In the genomic region with DNA sequence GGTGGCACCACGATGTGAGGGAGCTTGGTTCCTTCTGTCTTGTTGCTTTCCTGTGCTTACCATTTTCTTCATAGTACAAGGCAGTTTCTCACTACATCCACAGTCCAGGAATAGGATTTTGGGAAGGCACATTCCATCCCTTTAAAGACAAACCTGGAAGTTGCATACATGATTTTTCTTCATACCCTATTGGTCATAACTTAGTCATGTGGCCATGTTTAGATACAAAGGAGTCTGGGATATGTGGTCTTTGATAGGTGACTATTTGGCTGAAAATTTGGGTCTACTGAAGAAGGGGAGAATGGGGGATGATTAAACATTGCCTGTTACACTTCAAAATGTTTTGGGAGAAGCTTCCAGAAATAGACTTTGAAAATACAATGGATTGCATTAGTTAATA, we compare ENCODE assay signal across 12 cellular contexts. TPM values are rescaled to one million over a fixed set of nuclear protein-coding genes. Genes with fewer than 3 reads are reported as not detected.
DNase-seq lines count a peak whose midpoint lies in the region; ATAC-seq, FAIRE-seq and TF ChIP-seq lines count a peak whose summit lies in the region.
"Had no signal": no experiment of that assay in that cellular context is flagged by ENCODE, and none has a peak within 500 bp of the region (broad histone marks: within the 10 kb centered on the region; RNA-seq: fewer than 3 reads in every experiment).

No MANE protein-coding gene starts in this region.

- intact Hi-C loops in endothelial cell of umbilical vein (cut with micrococcal nuclease) (loop anchor here (5.0 to 10.0 kb wide), 4 partner anchors 64 to 389 kb away; no protein-coding TSS in a partner anchor), sciatic nerve (cut with DNase I) (no loop called here)

- H3K4me1 ChIP-seq in SK-N-SH (ENCODE audit: control insufficient read depth in 1 of 2, insufficient read depth in 2 of 2, low read depth in 1 of 2, low read length in 1 of 2) (peaks cover 21 to 24% of the 10 kb centered on the region in 2 experiments; a peak in 3 of 4 replicates), endothelial cell of umbilical vein (ENCODE audit: control insufficient read depth, extremely low read depth, insufficient read depth, low read length) (peaks cover 58% of the 10 kb centered on the region), smooth muscle cell (ENCODE audit: low read depth) (peaks cover 48% of the 10 kb centered on the region)

- no peaks in the 10 kb centered on the region for H3K9me3 Mint-ChIP-seq in activated naive CD4-positive, alpha-beta T cell treated with anti-CD3 and anti-CD28 coated beads, Interleukin-2, amount 50 U/mL, for 72 hours

- no peak for TF ChIP-seq CTCF in SK-N-SH (IDR thresholded peaks at IDR 0.05)
- no peak for TF ChIP-seq CTCF in endothelial cell of umbilical vein (IDR thresholded peaks at IDR 0.05; ENCODE audit: extremely low read depth in 1 of 2, insufficient read depth in 1 of 2, low read depth in 1 of 2, low read length in 2 of 2)
- TF ChIP-seq CTCF in smooth muscle cell (IDR thresholded peaks at IDR 0.05; ENCODE audit: borderline replicate concordance, insufficient read depth, poor library complexity, severe bottlenecking): no peak

- TF ChIP-seq POLR2A in endothelial cell of umbilical vein (IDR thresholded peaks at IDR 0.05; ENCODE audit: low read depth, low read length): no peak

- H3K4me2 ChIP-seq in SK-N-SH (no peak overlapping the region), endothelial cell of umbilical vein (ENCODE audit: insufficient read depth, low read length) (peak overlapping the region; percentile 47), smooth muscle cell (peak overlapping the region; percentile 75)

- H3K79me2 ChIP-seq in SK-N-SH (ENCODE audit: insufficient read depth): peaks cover 100% of the 10 kb centered on the region
- H3K79me2 ChIP-seq in endothelial cell of umbilical vein (ENCODE audit: control insufficient read depth, insufficient read depth, low read length): peaks cover 96% of the 10 kb centered on the region
- peaks cover 100% of the 10 kb centered on the region for H3K79me2 ChIP-seq in smooth muscle cell (ENCODE audit: low read depth)

- H3K36me3 ChIP-seq in SK-N-SH (replicated peaks in 1 of 2; ENCODE audit: control insufficient read depth in 1 of 2, insufficient read depth in 2 of 2, low read length in 1 of 2) (no peaks in the 10 kb centered on the region), endothelial cell of umbilical vein (ENCODE audit: control insufficient read depth in 2 of 2, extremely low read depth in 1 of 2, insufficient read depth in 2 of 2, low read length in 2 of 2) (no peaks in the 10 kb centered on the region), smooth muscle cell (ENCODE audit: low read depth) (no peaks in the 10 kb centered on the region)

- no peak for TF ChIP-seq RAD21 in SK-N-SH (IDR thresholded peaks at IDR 0.05; ENCODE audit: low read length)

- H3K9me3 ChIP-seq in SK-N-SH: no peaks in the 10 kb centered on the region
- no peaks in the 10 kb centered on the region for H3K9me3 ChIP-seq in endothelial cell of umbilical vein (replicated peaks; ENCODE audit: control insufficient read depth, insufficient read depth, low read length)
- no peaks in the 10 kb centered on the region for H3K9me3 ChIP-seq in smooth muscle cell (replicated peaks; ENCODE audit: low read depth)

- no peak for FAIRE-seq in endothelial cell of umbilical vein (lab: Jason Lieb, UNC)

- dilution Hi-C loops in endothelial cell of umbilical vein (cut with MboI; ENCODE audit: extremely low pct_ligation_motif_present, low sequenced_read_pairs): no loop called here

- peak overlapping the region; percentile 41 to 55 for H3K27ac Mint-ChIP-seq in activated naive CD4-positive, alpha-beta T cell treated with anti-CD3 and anti-CD28 coated beads, Interleukin-2, amount 50 U/mL, for 72 hours

- POLR2A ChIA-PET in SK-N-SH (lab: Yijun Ruan, JAX) (interaction anchor here (1.2 kb wide), 1 partner anchor 35 kb away, joined by 5 read pairs; no protein-coding TSS in a partner anchor), endothelial cell of umbilical vein (lab: Charles Lee) (no interaction called here)

- 59% methylated on average over 1 of the region's 1 CpG for WGBS in SK-N-SH (ENCODE audit: low lambda C conversion rate)
- WGBS in smooth muscle cell (ENCODE audit: low lambda C conversion rate): 61% methylated on average over 1 of the region's 1 CpG

- no peak for TF ChIP-seq EP300 in SK-N-SH (IDR thresholded peaks at IDR 0.05; ENCODE audit: borderline replicate concordance in 1 of 2, low read depth in 1 of 2, low read length in 1 of 2)

- no peak for DNase-seq in activated naive CD4-positive, alpha-beta T cell treated with anti-CD3 and anti-CD28 coated beads, Interleukin-2, amount 50 U/mL, for 72 hours (ENCODE audit: low spot score in 2 of 2)
- DNase-seq in activated naive CD4-positive, alpha-beta T cell treated with Interleukin-2 at 50 U/mL for 16 hours: no peak
- DNase-seq in SK-N-SH (no peak), endothelial cell of umbilical vein (ENCODE audit: low read depth, low spot score) (no peak), smooth muscle cell (lab: John Stamatoyannopoulos, UW; ENCODE audit: unreplicated experiment) (no peak), putamen (ENCODE audit: low spot score) (no peak), NCI-H2171 treated with DMSO at 0.1 percent for 48 hours (lab: John Stamatoyannopoulos, UW) (no peak), sciatic nerve (ENCODE audit: low spot score) (no peak)
- DNase-seq: activated CD8-positive, alpha-beta memory T cell treated with anti-CD3 and anti-CD28 coated beads, Interleukin-2, amount 50 U/mL, for 4 hours; mesendoderm; NCI-H510A treated with DMSO at 0.1 percent for 48 hours; retina had no signal

- no peak for ATAC-seq in activated naive CD4-positive, alpha-beta T cell treated with anti-CD3 and anti-CD28 coated beads, Interleukin-2, amount 50 U/mL, for 72 hours
- no peak for ATAC-seq in sciatic nerve

- H2AFZ ChIP-seq in SK-N-SH (ENCODE audit: low read depth): no peak overlapping the region
- H2AFZ ChIP-seq in endothelial cell of umbilical vein (ENCODE audit: low read depth, low read length): no peak overlapping the region
- no peak overlapping the region for H2AFZ ChIP-seq in smooth muscle cell (ENCODE audit: low read depth)

- H3K36me3 Mint-ChIP-seq in activated naive CD4-positive, alpha-beta T cell treated with anti-CD3 and anti-CD28 coated beads, Interleukin-2, amount 50 U/mL, for 72 hours: peaks cover 2 to 4% of the 10 kb centered on the region in 2 donors

- BruUV-seq in endothelial cell of umbilical vein (replicated peaks; lab: Mats Ljungman, UMichigan): no TSS peak

- no peaks in the 10 kb centered on the region for H3K9me2 ChIP-seq in SK-N-SH

- CTCF ChIA-PET in SK-N-SH (lab: Yijun Ruan, JAX) (interaction anchor here (1.5 kb wide), 1 partner anchor 9 kb away, joined by 3 read pairs; no protein-coding TSS in a partner anchor), endothelial cell of umbilical vein (lab: Charles Lee) (interaction anchor here (0.7 to 2.5 kb wide), 12 partner anchors 9 to 207 kb away, joined by 3 to 18 read pairs (median 4); partner anchors contain the start of gene VPS26C)

- H3K4me3 ChIP-seq in SK-N-SH (ENCODE audit: low read depth in 2 of 2, low read length in 1 of 2) (no peak overlapping the region), endothelial cell of umbilical vein (replicated peaks in 1 of 3; ENCODE audit: insufficient read depth in 1 of 3, low read depth in 1 of 3, low read length in 3 of 3) (no peak overlapping the region), smooth muscle cell (no peak overlapping the region)

- H3F3A ChIP-seq in SK-N-SH (replicated peaks; ENCODE audit: insufficient read depth): peaks cover 30% of the 10 kb centered on the region
- H3F3A ChIP-seq in smooth muscle cell (ENCODE audit: low read depth): peaks cover 13% of the 10 kb centered on the region

- H4K20me1 ChIP-seq in SK-N-SH (ENCODE audit: insufficient read depth) (peaks cover 100% of the 10 kb centered on the region), endothelial cell of umbilical vein (replicated peaks; ENCODE audit: control insufficient read depth, extremely low read depth, insufficient read depth, low read length) (no peaks in the 10 kb centered on the region), smooth muscle cell (ENCODE audit: low read depth) (peaks cover 100% of the 10 kb centered on the region)

- H3K27ac ChIP-seq in SK-N-SH (ENCODE audit: low read depth in 2 of 2, low read length in 1 of 2) (peak overlapping the region in 1 of 2 experiments; percentile 57; a peak in 2 of 4 replicates), endothelial cell of umbilical vein (ENCODE audit: insufficient read depth, low read depth, low read length) (peak overlapping the region; percentile 82), smooth muscle cell (ENCODE audit: low read depth) (peak overlapping the region; percentile 76)

- no peak overlapping the region for H3K9ac ChIP-seq in SK-N-SH
- no peak overlapping the region for H3K9ac ChIP-seq in endothelial cell of umbilical vein (replicated peaks; ENCODE audit: extremely low read depth, insufficient read depth, low read length)
- H3K9ac ChIP-seq in smooth muscle cell (ENCODE audit: low read depth): no peak overlapping the region

- H3K9me1 ChIP-seq in endothelial cell of umbilical vein (replicated peaks; ENCODE audit: control insufficient read depth, extremely low read depth, insufficient read depth, low read length): no peaks in the 10 kb centered on the region

- H3K27me3 ChIP-seq in SK-N-SH (ENCODE audit: insufficient read depth): no peaks in the 10 kb centered on the region
- H3K27me3 ChIP-seq in endothelial cell of umbilical vein (ENCODE audit: control insufficient read depth in 2 of 2, insufficient read depth in 2 of 2, low read length in 2 of 2): no peaks in the 10 kb centered on the region
- H3K27me3 ChIP-seq in smooth muscle cell (ENCODE audit: low read depth): no peaks in the 10 kb centered on the region

TF ChIP-seq in SK-N-SH, 30 proteins besides CTCF, POLR2A, EP300 and RAD21 (continues in another document):
- no peak for TF ChIP-seq ELF1 (IDR thresholded peaks at IDR 0.05)

RNA-seq across cellular contexts. Expression of gene DYRK1A, which starts 7.0 kb away (rescaled TPM):
- 10 to 100 TPM; 65.5 to 87.9 TPM for total RNA-seq in activated naive CD4-positive, alpha-beta T cell treated with anti-CD3 and anti-CD28 coated beads, Interleukin-2, amount 50 U/mL, for 72 hours
- polyA plus RNA-seq in SK-N-SH (2012; rRNA removed) (19.3 and 21.5 TPM in 2 replicates), endothelial cell of umbilical vein (53.7 and 56.5 TPM in 2 replicates), smooth muscle cell (2.4 and 3.5 TPM in 2 replicates)
- polyA plus RNA-seq in SK-N-SH (2012; cell fraction: cytosol; rRNA removed): 14.1 and 14.7 TPM in 2 replicates
- polyA plus RNA-seq in SK-N-SH (2012; cell fraction: nucleus; rRNA removed): 29.4 and 65.6 TPM in 2 replicates
- total RNA-seq in endothelial cell of umbilical vein (51.8 TPM in 2 replicates), smooth muscle cell (54.9 and 61.7 TPM in 2 replicates), sciatic nerve (77.6 TPM)
- polyA plus RNA-seq in endothelial cell of umbilical vein (2011; cell fraction: cytosol; rRNA removed): 26.4 and 27.6 TPM in 2 replicates
- 170 and 171 TPM in 2 replicates for polyA plus RNA-seq in endothelial cell of umbilical vein (2011; cell fraction: nucleus; rRNA removed)
- polyA plus RNA-seq in endothelial cell of umbilical vein (2012): 19.3 and 21.1 TPM in 2 replicates
- 159 and 164 TPM in 2 replicates for polyA minus RNA-seq in endothelial cell of umbilical vein
- polyA minus RNA-seq in endothelial cell of umbilical vein (2011; cell fraction: cytosol; rRNA and poly(A)+ RNA removed): 50.5 TPM
- 174 and 262 TPM in 2 replicates for polyA minus RNA-seq in endothelial cell of umbilical vein (2011; cell fraction: nucleus; rRNA and poly(A)+ RNA removed)
